Comparison of ENCODE assay signal across 8 cellular contexts in genomic region chr1:156623946-156624813, GRCh38. TPM values are rescaled to one million over a fixed set of nuclear protein-coding genes. Genes with fewer than 3 reads are reported as not detected.
A peak's percentile ranks its signal among the peaks of the same experiment; 100 is the strongest.
DNase-seq lines count a peak whose midpoint lies in the region; ATAC-seq and TF ChIP-seq lines count a peak whose summit lies in the region.

No MANE protein-coding gene starts in this region.

- TF ChIP-seq CTCF in WTC11 (IDR thresholded peaks at IDR 0.05) = no peak
- no peak for TF ChIP-seq CTCF in mucosa of descending colon (IDR thresholded peaks at IDR 0.05)
- peak in 2 of 6 experiments; percentile 3 to 28 for TF ChIP-seq CTCF in thyroid gland (IDR thresholded peaks at IDR 0.05)

- H3K4me1 Mint-ChIP-seq in WTC11 = peaks cover 9% of the 10 kb centered on the region

- POLR2A ChIA-PET in WTC11 (lab: Charles Lee) = interaction anchor here (0.7 to 2.3 kb wide), 9 partner anchors 12 to 83 kb away, joined by 3 to 16 read pairs (median 5); partner anchors contain the start of gene NES

- H3K36me3 ChIP-seq in MG63 (no peaks in the 10 kb centered on the region), endocrine pancreas (ENCODE audit: control insufficient read depth, insufficient read depth, low read length) (no peaks in the 10 kb centered on the region), mucosa of descending colon (ENCODE audit: low read depth) (no peaks in the 10 kb centered on the region), thyroid gland (no peaks in the 10 kb centered on the region)

- H3K9ac ChIP-seq in endocrine pancreas (ENCODE audit: control insufficient read depth, insufficient read depth, low read length) = peak overlapping the region; percentile 41

- WGBS in thyroid gland, 2 donors = 1 to 3% methylated on average over 27 to 56 of the region's 87 CpGs

- intact Hi-C loops in mucosa of descending colon (cut with DNase I, micrococcal nuclease) (no loop called here), thyroid gland (cut with DNase I) (no loop called here)

- H3K27me3 ChIP-seq in MG63 (peaks cover 56% of the 10 kb centered on the region), endocrine pancreas (ENCODE audit: control insufficient read depth, insufficient read depth, low read length) (peaks cover 11% of the 10 kb centered on the region), thyroid gland (peaks cover 16% of the 10 kb centered on the region)

- CTCF ChIA-PET in WTC11 (lab: Charles Lee) = interaction anchor here (0.7 to 13.2 kb wide), 55 partner anchors 8 to 303 kb away, joined by 3 to 365 read pairs (median 6); partner anchors contain the start of genes BCAN, CRABP2, GPATCH4 and HDGF

- H3K36me3 Mint-ChIP-seq in WTC11 = no peaks in the 10 kb centered on the region

- H3K27ac ChIP-seq in thyroid gland = no peak overlapping the region

- DNase-seq in DMS79 (lab: John Stamatoyannopoulos, UW) (peak; percentile 48), MG63 (peak; percentile 64), WTC11 (ENCODE audit: low spot score) (peak; percentile 82), mucosa of descending colon (peak; percentile 40 to 64 (median 55)), thyroid gland (peak; percentile 24 to 25), NCI-H187 (lab: John Stamatoyannopoulos, UW) (no peak), Ammon's horn (ENCODE audit: low spot score) (no peak)

- no peak overlapping the region for H3K27ac Mint-ChIP-seq in WTC11

- no peaks in the 10 kb centered on the region for H3K9me3 Mint-ChIP-seq in WTC11

- no peaks in the 10 kb centered on the region for H3K4me1 ChIP-seq in endocrine pancreas (ENCODE audit: control insufficient read depth, insufficient read depth, low read length)
- peaks cover 22% of the 10 kb centered on the region for H3K4me1 ChIP-seq in mucosa of descending colon (ENCODE audit: low read depth)
- H3K4me1 ChIP-seq in thyroid gland = peaks cover 17 to 23% of the 10 kb centered on the region in 2 donors

- H3K4me3 Mint-ChIP-seq in WTC11 = peak overlapping the region; percentile 79

- no peak for TF ChIP-seq POLR2A in thyroid gland (IDR thresholded peaks at IDR 0.05)

- ATAC-seq in WTC11 = peak; percentile 80
- peak; percentile 77 for ATAC-seq in mucosa of descending colon

- H3K4me3 ChIP-seq in MG63 (peak overlapping the region; percentile 31; the same call in 1 of the 2 replicates), endocrine pancreas (ENCODE audit: control insufficient read depth, insufficient read depth, low read length) (no peak overlapping the region), mucosa of descending colon (no peak overlapping the region), thyroid gland (replicated peaks in 1 of 3) (peak overlapping the region in 1 of 3 donors; percentile 19)

- no peaks in the 10 kb centered on the region for H3K9me3 ChIP-seq in MG63
- no peaks in the 10 kb centered on the region for H3K9me3 ChIP-seq in endocrine pancreas (ENCODE audit: control insufficient read depth, low read length)
- H3K9me3 ChIP-seq in mucosa of descending colon = no peaks in the 10 kb centered on the region
- no peaks in the 10 kb centered on the region for H3K9me3 ChIP-seq in thyroid gland

- H3K27me3 Mint-ChIP-seq in WTC11 (ENCODE audit: low read depth) = peaks cover 88% of the 10 kb centered on the region

TF ChIP-seq in WTC11, 78 proteins besides CTCF, POLR2A, EP300 and RAD21 (continues in another document):
- TF ChIP-seq NR1H2 (CRISPR knock-in tag; IDR thresholded peaks at IDR 0.05) (no peak), CBFB (CRISPR knock-in tag; IDR thresholded peaks at IDR 0.05; ENCODE audit: low read depth) (no peak), ZNF138 (CRISPR knock-in tag; conservative IDR thresholded peaks at IDR 0.05) (no peak; the same call in 1 of the 2 replicates), ZNF281 (CRISPR knock-in tag; IDR thresholded peaks at IDR 0.05) (no peak), NR3C1 (CRISPR knock-in tag; conservative IDR thresholded peaks at IDR 0.05; ENCODE audit: low read depth) (no peak), NFE2L1 (CRISPR knock-in tag; IDR thresholded peaks at IDR 0.05) (0 out of 2 replicates have a peak, but pooled peaks have one; percentile 74), FOXP4 (CRISPR knock-in tag; IDR thresholded peaks at IDR 0.05) (peak; percentile 43), GABPB1 (CRISPR knock-in tag; IDR thresholded peaks at IDR 0.05) (no peak), RORB (CRISPR knock-in tag; IDR thresholded peaks at IDR 0.05) (no peak), ZNF317 (CRISPR knock-in tag; IDR thresholded peaks at IDR 0.05; ENCODE audit: borderline replicate concordance, low read depth) (0 out of 2 replicates have a peak, but pooled peaks have one; percentile 40), SMAD3 (CRISPR knock-in tag; IDR thresholded peaks at IDR 0.05; ENCODE audit: borderline replicate concordance) (no peak; the same call in 1 of the 2 replicates), TEAD1 (CRISPR knock-in tag; IDR thresholded peaks at IDR 0.05) (no peak; the same call in 1 of the 2 replicates)
- TF ChIP-seq, protein P1, sequence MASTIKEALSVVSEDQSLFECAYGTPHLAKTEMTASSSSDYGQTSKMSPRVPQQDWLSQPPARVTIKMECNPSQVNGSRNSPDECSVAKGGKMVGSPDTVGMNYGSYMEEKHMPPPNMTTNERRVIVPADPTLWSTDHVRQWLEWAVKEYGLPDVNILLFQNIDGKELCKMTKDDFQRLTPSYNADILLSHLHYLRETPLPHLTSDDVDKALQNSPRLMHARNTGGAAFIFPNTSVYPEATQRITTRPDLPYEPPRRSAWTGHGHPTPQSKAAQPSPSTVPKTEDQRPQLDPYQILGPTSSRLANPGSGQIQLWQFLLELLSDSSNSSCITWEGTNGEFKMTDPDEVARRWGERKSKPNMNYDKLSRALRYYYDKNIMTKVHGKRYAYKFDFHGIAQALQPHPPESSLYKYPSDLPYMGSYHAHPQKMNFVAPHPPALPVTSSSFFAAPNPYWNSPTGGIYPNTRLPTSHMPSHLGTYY (CRISPR knock-in tag; IDR thresholded peaks at IDR 0.05) = no peak

RNA-seq across cellular contexts. Expression of gene HAPLN2, which starts 5.0 kb away (rescaled TPM):
- total RNA-seq in MG63 (2014; rRNA removed; shearing (Covaris generic); ENCODE audit: low replicate concordance) = not detected in 2 replicates
- total RNA-seq in WTC11 (2021) (1.1 to 1.3 TPM (median 1.2 TPM) in 3 replicates), mucosa of descending colon (under 1 TPM in 1 of 3 donors, not detected in 2; 0.28 TPM), thyroid gland (under 1 TPM in 1 of 4 donors, not detected in 3; 0.79 TPM)

RNA-seq across cellular contexts. Expression of gene BCAN, which starts 17.7 kb away (rescaled TPM):
- total RNA-seq in MG63 (2014; rRNA removed; shearing (Covaris generic); ENCODE audit: low replicate concordance) = not detected in 2 replicates
- total RNA-seq in WTC11 (2021) (2.5 to 3.7 TPM (median 3.6 TPM) in 3 replicates), mucosa of descending colon (under 1 TPM in 2 of 3 donors, not detected in 1; 0.14 to 0.79 TPM), thyroid gland (1 to 10 TPM in 1 of 4 donors, under 1 TPM in 1, not detected in 2; 0.54 to 1.1 TPM)

RNA-seq across cellular contexts. Expression of gene GPATCH4, which starts 22.9 kb away (rescaled TPM):
- total RNA-seq in MG63 (2014; rRNA removed; shearing (Covaris generic); ENCODE audit: low replicate concordance) = 10.0 and 48.6 TPM in 2 replicates
- total RNA-seq in WTC11 (2021) = 37.1 to 50.1 TPM (median 38.2 TPM) in 3 replicates
- 10 to 100 TPM; 17.4 to 25.9 (median 21.5) TPM for total RNA-seq in mucosa of descending colon
- 10 to 100 TPM; 14.1 to 49.2 (median 24.5) TPM for total RNA-seq in thyroid gland

RNA-seq across cellular contexts. Expression of gene NAXE, which starts 32.6 kb away (rescaled TPM):
- total RNA-seq in MG63 (2014; rRNA removed; shearing (Covaris generic); ENCODE audit: low replicate concordance) = 105 and 170 TPM in 2 replicates
- total RNA-seq in WTC11 (2021) = 81.6 to 98.1 TPM (median 92.8 TPM) in 3 replicates
- 10 to 100 TPM; 70.8 to 94.4 (median 86.5) TPM for total RNA-seq in mucosa of descending colon
- 100 to 1,000 TPM in 3 of 4 donors, 10 to 100 TPM in 1; 69.1 to 176 (median 117) TPM for total RNA-seq in thyroid gland

RNA-seq across cellular contexts. Expression of gene TTC24, which starts 44.7 kb away (rescaled TPM):
- total RNA-seq in MG63 (2014; rRNA removed; shearing (Covaris generic); ENCODE audit: low replicate concordance) = not detected in 2 replicates
- total RNA-seq in WTC11 (2021) (0.09 to 0.20 TPM (median 0.11 TPM) in 3 replicates), mucosa of descending colon (under 1 TPM; 0.25 to 0.43 (median 0.34) TPM), thyroid gland (under 1 TPM in 2 of 4 donors, not detected in 2; 0.27 to 0.67 TPM)

Comparison
In these comparisons a context has a peak if more than half of its experiments do, and no peak if none do; other contexts are left out.
1. DNase-seq: peak in DMS79 (single experiment), MG63 (single experiment), WTC11 (single experiment), mucosa of descending colon (3 of 3) and thyroid gland (2 of 2); none in NCI-H187 (0 of 2) and Ammon's horn (single experiment).